11 cellular contexts compared by ENCODE assay signal in the genomic region with DNA sequence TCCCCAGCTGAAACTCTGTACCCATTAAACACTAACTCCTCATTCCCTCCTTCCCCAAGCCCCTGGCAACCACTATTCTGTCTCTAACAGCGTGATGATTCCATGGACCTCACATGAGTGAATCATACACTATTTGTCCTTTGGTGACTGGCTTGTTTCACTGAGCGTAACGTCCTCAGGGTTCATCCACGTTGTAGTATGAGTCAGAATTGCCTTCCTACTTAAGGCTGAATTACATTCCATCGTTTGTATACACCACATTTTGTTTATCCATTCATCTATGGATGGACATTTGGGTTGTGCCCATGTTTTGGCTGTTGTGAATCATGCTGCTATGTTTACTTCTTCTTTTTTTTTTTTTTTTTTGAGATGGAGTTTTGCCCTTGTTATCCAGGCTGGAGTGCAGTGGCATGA. TPM values are rescaled to one million over a fixed set of nuclear protein-coding genes. Genes with fewer than 3 reads are reported as not detected.
DNase-seq lines count a peak whose midpoint lies in the region; ATAC-seq and TF ChIP-seq lines count a peak whose summit lies in the region.
"Had no signal": no experiment of that assay in that cellular context is flagged by ENCODE, and none has a peak within 500 bp of the region (broad histone marks: within the 10 kb centered on the region; RNA-seq: fewer than 3 reads in every experiment).

No MANE protein-coding gene starts in this region.

- H3K27ac Mint-ChIP-seq in naive thymus-derived CD4-positive, alpha-beta T cell, result peak overlapping the region in 3 of 9 donors; percentile 1 to 88 (median 43)
- H3K27ac Mint-ChIP-seq: progenitor cell of endocrine pancreas had no signal

- CTCF ChIA-PET in RWPE1 (lab: Yijun Ruan, JAX), result no interaction called here
- CTCF ChIA-PET in naive thymus-derived CD4-positive, alpha-beta T cell (lab: Charles Lee), result no interaction called here

- H3K9ac ChIP-seq in fibroblast of lung (ENCODE audit: insufficient read depth, low read length), result no peak overlapping the region

- no peaks in the 10 kb centered on the region for H4K20me1 ChIP-seq in fibroblast of lung (ENCODE audit: control insufficient read depth, extremely low read depth, insufficient read depth, low read length)

- H3K36me3 ChIP-seq in fibroblast of lung (ENCODE audit: control insufficient read depth, insufficient read depth, low read length), result no peaks in the 10 kb centered on the region
- no peaks in the 10 kb centered on the region for H3K36me3 ChIP-seq in naive thymus-derived CD4-positive, alpha-beta T cell (ENCODE audit: control insufficient read depth in 2 of 3, insufficient read depth in 3 of 3, low read length in 3 of 3)

- H3K27me3 Mint-ChIP-seq in naive thymus-derived CD4-positive, alpha-beta T cell, result peaks cover 0 to 30% (median 3%) of the 10 kb centered on the region in 5 donors

- no peak for TF ChIP-seq CTCF in RWPE1 (conservative IDR thresholded peaks at IDR 0.05; ENCODE audit: low read depth)
- TF ChIP-seq CTCF in fibroblast of lung (conservative IDR thresholded peaks at IDR 0.05 in 1 of 2, IDR thresholded peaks at IDR 0.05 in 1 of 2; ENCODE audit: low read depth in 1 of 2, low read length in 2 of 2), result no peak

- intact Hi-C loops in naive thymus-derived CD4-positive, alpha-beta T cell (cut with micrococcal nuclease), result no loop called here

- H3K4me3 Mint-ChIP-seq in naive thymus-derived CD4-positive, alpha-beta T cell, result peak overlapping the region in 1 of 10 donors; percentile 28

- no peak for ATAC-seq in naive thymus-derived CD4-positive, alpha-beta T cell

- POLR2A ChIA-PET in RWPE1 (lab: Yijun Ruan, JAX; ENCODE audit: low non-redundant PET), result no interaction called here
- POLR2A ChIA-PET in naive thymus-derived CD4-positive, alpha-beta T cell (lab: Charles Lee), result no interaction called here

- peaks cover 6 to 25% (median 23%) of the 10 kb centered on the region in 7 donors for H3K4me1 Mint-ChIP-seq in naive thymus-derived CD4-positive, alpha-beta T cell

- DNase-seq in GM04504 (ENCODE audit: low read depth) (peak; percentile 95), RWPE1 (ENCODE audit: low spot score) (peak; percentile 28), fibroblast of lung (ENCODE audit: low read depth in 2 of 2) (peak; percentile 98 to 99), pulmonary artery endothelial cell (ENCODE audit: low read depth, low spot score) (peak; percentile 77), HuH-7.5 (ENCODE audit: low spot score) (no peak), NCI-H1436 treated with DMSO at 0.1 percent for 48 hours (lab: John Stamatoyannopoulos, UW) (no peak)
- no peak for DNase-seq in naive thymus-derived CD4-positive, alpha-beta T cell
- no peak for DNase-seq in activated CD4-positive, alpha-beta T cell treated with anti-CD3 and anti-CD28 coated beads, Interleukin-2, amount 50 U/mL, for 1 hour
- DNase-seq: activated naive CD4-positive, alpha-beta T cell; NCI-H524 treated with DMSO at 0.1 percent for 48 hours had no signal

- peaks cover 0 to 18% (median 6%) of the 10 kb centered on the region in 11 donors for H3K9me3 Mint-ChIP-seq in naive thymus-derived CD4-positive, alpha-beta T cell

- no peaks in the 10 kb centered on the region for H3K27me3 ChIP-seq in fibroblast of lung (ENCODE audit: control insufficient read depth, insufficient read depth, low read length)
- no peaks in the 10 kb centered on the region for H3K27me3 ChIP-seq in naive thymus-derived CD4-positive, alpha-beta T cell (ENCODE audit: control insufficient read depth in 2 of 2, insufficient read depth in 2 of 2, low read length in 2 of 2)

- peaks cover 10% of the 10 kb centered on the region for H3K4me1 ChIP-seq in fibroblast of lung (ENCODE audit: control insufficient read depth, extremely low read depth, insufficient read depth, low read length)
- peaks cover 0 to 14% of the 10 kb centered on the region in 2 donors for H3K4me1 ChIP-seq in naive thymus-derived CD4-positive, alpha-beta T cell (ENCODE audit: control insufficient read depth in 2 of 2, insufficient read depth in 2 of 2, low read length in 2 of 2)

- peak overlapping the region; percentile 29 for H3K4me2 ChIP-seq in fibroblast of lung (ENCODE audit: extremely low read depth, insufficient read depth, low read length)

- H3K36me3 Mint-ChIP-seq in naive thymus-derived CD4-positive, alpha-beta T cell, result peaks cover 0 to 3% (median 0%) of the 10 kb centered on the region in 5 donors

- no peaks in the 10 kb centered on the region for H3K79me2 ChIP-seq in fibroblast of lung (ENCODE audit: control insufficient read depth, insufficient read depth, low read length)

- no peak overlapping the region for H2AFZ ChIP-seq in fibroblast of lung (ENCODE audit: low read length)

- H3K27ac ChIP-seq in RWPE1 (no peak overlapping the region), fibroblast of lung (ENCODE audit: insufficient read depth, low read length) (peak overlapping the region; percentile 83)
- no peak overlapping the region for H3K27ac ChIP-seq in naive thymus-derived CD4-positive, alpha-beta T cell (ENCODE audit: low read depth, low read length)

- H3K4me3 ChIP-seq in fibroblast of lung (replicated peaks in 1 of 4; ENCODE audit: control extremely low read depth in 1 of 4, insufficient read depth in 1 of 4, low read depth in 3 of 4, low read length in 4 of 4), result no peak overlapping the region
- H3K4me3 ChIP-seq in naive thymus-derived CD4-positive, alpha-beta T cell (ENCODE audit: low read length), result no peak overlapping the region

- no peaks in the 10 kb centered on the region for H3K9me3 ChIP-seq in fibroblast of lung (ENCODE audit: control insufficient read depth, insufficient read depth, low read depth, low read length)
- no peaks in the 10 kb centered on the region for H3K9me3 ChIP-seq in naive thymus-derived CD4-positive, alpha-beta T cell (ENCODE audit: control insufficient read depth in 2 of 3, low read length in 3 of 3)

RNA-seq across cellular contexts. Expression of a gene that starts 19.6 kb away (rescaled TPM):
- 11.4 and 15.7 TPM in 2 replicates for total RNA-seq in fibroblast of lung
- polyA plus RNA-seq in fibroblast of lung, result 5.1 and 9.8 TPM in 2 replicates
- polyA plus RNA-seq in fibroblast of lung (2012), result 4.8 and 10.6 TPM in 2 replicates
- polyA minus RNA-seq in fibroblast of lung (ENCODE audit: low replicate concordance), result 5.5 and 12.9 TPM in 2 replicates
- total RNA-seq in pulmonary artery endothelial cell, result 17.0 and 28.5 TPM in 2 replicates
- total RNA-seq in naive thymus-derived CD4-positive, alpha-beta T cell, result 1 to 10 TPM in 1 of 5 experiments, under 1 TPM in 3, not detected in 1; 0.11 to 5.7 (median 0.58) TPM
- not detected for polyA plus RNA-seq in naive thymus-derived CD4-positive, alpha-beta T cell

Comparison
In these comparisons a context has a peak if more than half of its experiments do, and no peak if none do; other contexts are left out.
1. DNase-seq: peak in GM04504 (single experiment), RWPE1 (single experiment), fibroblast of lung (2 of 2) and pulmonary artery endothelial cell (single experiment); none in naive thymus-derived CD4-positive, alpha-beta T cell (0 of 9), HuH-7.5 (single experiment), activated CD4-positive, alpha-beta T cell treated with anti-CD3 and anti-CD28 coated beads, Interleukin-2, amount 50 U/mL, for 1 hour (single experiment) and NCI-H1436 treated with DMSO at 0.1 percent for 48 hours (single experiment).